ENCODE assay signal across 8 cellular contexts in genomic region chr4:8580321-8581093, GRCh38. TPM values are rescaled to one million over a fixed set of nuclear protein-coding genes. Genes with fewer than 3 reads are reported as not detected.
A peak's percentile ranks its signal among the peaks of the same experiment; 100 is the strongest.
DNase-seq lines count a peak whose midpoint lies in the region; ATAC-seq and TF ChIP-seq lines count a peak whose summit lies in the region.

Gene GPR78 (plus strand): TSS chr4:8580392. CDS start chr4:8580983, 591 bp downstream.

- H3K36me3 ChIP-seq in H7 (replicated peaks; ENCODE audit: control insufficient read depth, insufficient read depth, low read length) = no peaks in the 10 kb centered on the region

- peak; percentile 64 for ATAC-seq in omental fat pad (ENCODE audit: low FRiP score)
- ATAC-seq in GM19324 (IDR thresholded peaks at IDR 0.05; ENCODE audit: low FRiP score, unreplicated experiment) = no peak
- no peak for ATAC-seq in GM21367 (IDR thresholded peaks at IDR 0.05; ENCODE audit: unreplicated experiment)

- peaks cover 10% of the 10 kb centered on the region for H3K27me3 ChIP-seq in H7 (ENCODE audit: control insufficient read depth, insufficient read depth, low read length)

- H3K4me3 ChIP-seq in H7 (ENCODE audit: insufficient read depth, low read depth, low read length) = peak within 1 kb of the TSS; percentile 33
- H3K4me3 ChIP-seq in fibroblast of pulmonary artery (replicated peaks; ENCODE audit: low read depth, low read length) = no peak within 1 kb of the TSS

- DNase-seq in H7 (peak; percentile 99), T-helper 9 cell (peak; percentile 12), fibroblast of pulmonary artery (ENCODE audit: low read depth) (peak; percentile 56), omental fat pad (ENCODE audit: low spot score) (no peak), superior temporal gyrus (ENCODE audit: extremely low spot score) (no peak), NAMALWA (ENCODE audit: low spot score) (no peak)

- no peak for TF ChIP-seq CTCF in fibroblast of pulmonary artery (IDR thresholded peaks at IDR 0.05; ENCODE audit: low read length, missing control alignments)
- no peak for TF ChIP-seq CTCF in omental fat pad (IDR thresholded peaks at IDR 0.05)

RNA-seq across cellular contexts. Expression of gene GPR78, which starts in this region (rescaled TPM):
- 1.5 and 1.7 TPM in 2 replicates for total RNA-seq in H7 (2014; rRNA removed; shearing (Covaris generic))
- total RNA-seq in omental fat pad = under 1 TPM in 2 of 4 donors, not detected in 2; 0.19 TPM

Comparison
In these comparisons a context has a peak if more than half of its experiments do, and no peak if none do; other contexts are left out.
1. Peak in ATAC-seq in omental fat pad; RNA of the gene not detected or under 1 TPM.
2. DNase-seq: peak in H7 (single experiment), T-helper 9 cell (single experiment) and fibroblast of pulmonary artery (single experiment); none in omental fat pad (single experiment), superior temporal gyrus (single experiment) and NAMALWA (single experiment).